8 cellular contexts compared by ENCODE assay signal in genomic region chr6:159788757-159789376, GRCh38. TPM values are rescaled to one million over a fixed set of nuclear protein-coding genes. Genes with fewer than 3 reads are reported as not detected.
A peak's percentile ranks its signal among the peaks of the same experiment; 100 is the strongest.
DNase-seq lines count a peak whose midpoint lies in the region; ATAC-seq and TF ChIP-seq lines count a peak whose summit lies in the region.

No MANE protein-coding gene starts in this region.

- peaks cover 0 to 54% of the 10 kb centered on the region in 2 donors for H3K36me3 ChIP-seq in gastroesophageal sphincter

- no peaks in the 10 kb centered on the region for H3K9me3 Mint-ChIP-seq in activated T-helper 2 cell treated with anti-CD3 and anti-CD28 coated beads, Interferon-gamma antibody, Interleukin-2, Interleukin-4, amounts not matched to agents 10 μg/mL and 5 μg/mL and 100 μg/mL, durations not matched to agents 14 hours and 24 hours and 36 hours

- DNase-seq in NK-92 treated with Interleukin-12 subunit alpha and Interleukin-12 subunit beta, amount 100 ng/mL, for 24 hours (lab: John Stamatoyannopoulos, UW), result peak; percentile 40
- DNase-seq in NK-92 (lab: John Stamatoyannopoulos, UW; ENCODE audit: unreplicated experiment), result no peak
- DNase-seq in M059J (ENCODE audit: low read depth), result peak; percentile 60
- DNase-seq in activated T-helper 2 cell treated with anti-CD3 and anti-CD28 coated beads, Interferon-gamma antibody, Interleukin-2, Interleukin-4, amounts not matched to agents 10 μg/mL and 5 μg/mL and 100 μg/mL, durations not matched to agents 14 hours and 24 hours and 36 hours (ENCODE audit: low spot score), result peak; percentile 16
- DNase-seq in omental fat pad (ENCODE audit: low spot score), result peak; percentile 32
- DNase-seq in G401 (ENCODE audit: low spot score), result no peak

- peaks cover 74% of the 10 kb centered on the region for H3K36me3 Mint-ChIP-seq in activated T-helper 2 cell treated with anti-CD3 and anti-CD28 coated beads, Interferon-gamma antibody, Interleukin-2, Interleukin-4, amounts not matched to agents 10 μg/mL and 5 μg/mL and 100 μg/mL, durations not matched to agents 14 hours and 24 hours and 36 hours (ENCODE audit: low read depth)

- peak overlapping the region; percentile 96 for H3K4me3 Mint-ChIP-seq in activated T-helper 2 cell treated with anti-CD3 and anti-CD28 coated beads, Interferon-gamma antibody, Interleukin-2, Interleukin-4, amounts not matched to agents 10 μg/mL and 5 μg/mL and 100 μg/mL, durations not matched to agents 14 hours and 24 hours and 36 hours (ENCODE audit: low read depth)

- no peak for TF ChIP-seq POLR2A in gastroesophageal sphincter (IDR thresholded peaks at IDR 0.05)

- ATAC-seq in gastroesophageal sphincter (no peak), omental fat pad (ENCODE audit: low FRiP score) (no peak), GM21381 (IDR thresholded peaks at IDR 0.05; ENCODE audit: unreplicated experiment) (no peak)

- 0% methylated on average over 11 of the region's 59 CpGs; no CpG with 5 or more reads in 1 of the 2 donors for WGBS in gastroesophageal sphincter (ENCODE audit: low coverage in 1 of 2), 2 donors

- peaks cover 44% of the 10 kb centered on the region for H3K4me1 Mint-ChIP-seq in activated T-helper 2 cell treated with anti-CD3 and anti-CD28 coated beads, Interferon-gamma antibody, Interleukin-2, Interleukin-4, amounts not matched to agents 10 μg/mL and 5 μg/mL and 100 μg/mL, durations not matched to agents 14 hours and 24 hours and 36 hours (ENCODE audit: low read depth)

- H3K27ac ChIP-seq in gastroesophageal sphincter, result peak overlapping the region; percentile 87 to 99 (median 98)

- peak overlapping the region; percentile 86 for H3K27ac Mint-ChIP-seq in activated T-helper 2 cell treated with anti-CD3 and anti-CD28 coated beads, Interferon-gamma antibody, Interleukin-2, Interleukin-4, amounts not matched to agents 10 μg/mL and 5 μg/mL and 100 μg/mL, durations not matched to agents 14 hours and 24 hours and 36 hours

- no peaks in the 10 kb centered on the region for H3K27me3 Mint-ChIP-seq in activated T-helper 2 cell treated with anti-CD3 and anti-CD28 coated beads, Interferon-gamma antibody, Interleukin-2, Interleukin-4, amounts not matched to agents 10 μg/mL and 5 μg/mL and 100 μg/mL, durations not matched to agents 14 hours and 24 hours and 36 hours (ENCODE audit: low read depth)

- H3K4me3 ChIP-seq in gastroesophageal sphincter, result peak overlapping the region; percentile 78 to 100

- no peaks in the 10 kb centered on the region for H3K9me3 ChIP-seq in gastroesophageal sphincter

- TF ChIP-seq CTCF in gastroesophageal sphincter (IDR thresholded peaks at IDR 0.05) (no peak), omental fat pad (IDR thresholded peaks at IDR 0.05) (no peak)

- H3K27me3 ChIP-seq in gastroesophageal sphincter, result no peaks in the 10 kb centered on the region

- intact Hi-C loops in activated T-helper 2 cell treated with anti-CD3 and anti-CD28 coated beads, Interferon-gamma antibody, Interleukin-2, Interleukin-4, amounts not matched to agents 10 μg/mL and 5 μg/mL and 100 μg/mL, durations not matched to agents 14 hours and 24 hours and 36 hours (cut with micrococcal nuclease), result loop anchor here (1.0 to 2.0 kb wide), 4 partner anchors 27 to 180 kb away; partner anchors contain the start of genes ACAT2, IGF2R and WTAP

- TF ChIP-seq EP300 in gastroesophageal sphincter (IDR thresholded peaks at IDR 0.05), result no peak

- in situ Hi-C loops in G401 (cut with HindIII; ENCODE audit: low sequenced_read_pairs), result no loop called here

- H3K4me1 ChIP-seq in gastroesophageal sphincter, result peaks cover 3 to 72% (median 31%) of the 10 kb centered on the region in 3 donors

RNA-seq across cellular contexts. Expression of gene TCP1, which starts 0.5 kb away (rescaled TPM):
- total RNA-seq in M059J (2014; rRNA removed; shearing (Covaris generic)), result 264 and 310 TPM in 2 replicates
- total RNA-seq in activated T-helper 2 cell treated with anti-CD3 and anti-CD28 coated beads, Interferon-gamma antibody, Interleukin-2, Interleukin-4, amounts not matched to agents 10 μg/mL and 5 μg/mL and 100 μg/mL, durations not matched to agents 14 hours and 24 hours and 36 hours, result 431 and 438 TPM in 2 replicates
- total RNA-seq in gastroesophageal sphincter, result 100 to 1,000 TPM; 129 to 147 (median 138) TPM
- total RNA-seq in omental fat pad, result 100 to 1,000 TPM; 146 to 248 (median 192) TPM
- 167 and 216 TPM in 2 replicates for total RNA-seq in G401 (2014; rRNA removed; shearing (Covaris generic))

RNA-seq across cellular contexts. Expression of gene MRPL18, which starts 1.4 kb away (rescaled TPM):
- total RNA-seq in M059J (2014; rRNA removed; shearing (Covaris generic)), result 241 and 249 TPM in 2 replicates
- 96.0 and 101 TPM in 2 replicates for total RNA-seq in activated T-helper 2 cell treated with anti-CD3 and anti-CD28 coated beads, Interferon-gamma antibody, Interleukin-2, Interleukin-4, amounts not matched to agents 10 μg/mL and 5 μg/mL and 100 μg/mL, durations not matched to agents 14 hours and 24 hours and 36 hours
- 100 to 1,000 TPM in 1 of 4 donors, 10 to 100 TPM in 3; 58.0 to 107 (median 66.3) TPM for total RNA-seq in gastroesophageal sphincter
- 10 to 100 TPM; 37.2 to 87.6 (median 60.3) TPM for total RNA-seq in omental fat pad
- 153 and 158 TPM in 2 replicates for total RNA-seq in G401 (2014; rRNA removed; shearing (Covaris generic))

RNA-seq across cellular contexts. Expression of gene PNLDC1, which starts 11.2 kb away (rescaled TPM):
- total RNA-seq in M059J (2014; rRNA removed; shearing (Covaris generic)), result not detected in 2 replicates
- 0.32 and 0.74 TPM in 2 replicates for total RNA-seq in activated T-helper 2 cell treated with anti-CD3 and anti-CD28 coated beads, Interferon-gamma antibody, Interleukin-2, Interleukin-4, amounts not matched to agents 10 μg/mL and 5 μg/mL and 100 μg/mL, durations not matched to agents 14 hours and 24 hours and 36 hours
- total RNA-seq in gastroesophageal sphincter, result under 1 TPM in 1 of 4 donors, not detected in 3; 0.47 TPM
- under 1 TPM in 1 of 4 donors, not detected in 3; 0.37 TPM for total RNA-seq in omental fat pad
- not detected in 2 replicates for total RNA-seq in G401 (2014; rRNA removed; shearing (Covaris generic))

RNA-seq across cellular contexts. Expression of gene ACAT2, which starts 27.0 kb away (rescaled TPM):
- total RNA-seq in M059J (2014; rRNA removed; shearing (Covaris generic)), result 49.6 and 75.8 TPM in 2 replicates
- total RNA-seq in activated T-helper 2 cell treated with anti-CD3 and anti-CD28 coated beads, Interferon-gamma antibody, Interleukin-2, Interleukin-4, amounts not matched to agents 10 μg/mL and 5 μg/mL and 100 μg/mL, durations not matched to agents 14 hours and 24 hours and 36 hours, result 108 and 109 TPM in 2 replicates
- total RNA-seq in gastroesophageal sphincter (10 to 100 TPM in 2 of 4 donors, 1 to 10 TPM in 2; 3.1 to 11.7 (median 9.1) TPM), omental fat pad (10 to 100 TPM in 1 of 4 donors, 1 to 10 TPM in 3; 4.6 to 15.1 (median 6.5) TPM)
- 46.7 and 79.7 TPM in 2 replicates for total RNA-seq in G401 (2014; rRNA removed; shearing (Covaris generic))

Comparison
In these comparisons a context has a peak if more than half of its experiments do, and no peak if none do; other contexts are left out.
1. DNase-seq: peak in NK-92 treated with Interleukin-12 subunit alpha and Interleukin-12 subunit beta, amount 100 ng/mL, for 24 hours (single experiment), M059J (single experiment), activated T-helper 2 cell treated with anti-CD3 and anti-CD28 coated beads, Interferon-gamma antibody, Interleukin-2, Interleukin-4, amounts not matched to agents 10 μg/mL and 5 μg/mL and 100 μg/mL, durations not matched to agents 14 hours and 24 hours and 36 hours (single experiment) and omental fat pad (single experiment); none in NK-92 (single experiment) and G401 (single experiment).